ENCODE assay signal across 15 cellular contexts in the genomic region with DNA sequence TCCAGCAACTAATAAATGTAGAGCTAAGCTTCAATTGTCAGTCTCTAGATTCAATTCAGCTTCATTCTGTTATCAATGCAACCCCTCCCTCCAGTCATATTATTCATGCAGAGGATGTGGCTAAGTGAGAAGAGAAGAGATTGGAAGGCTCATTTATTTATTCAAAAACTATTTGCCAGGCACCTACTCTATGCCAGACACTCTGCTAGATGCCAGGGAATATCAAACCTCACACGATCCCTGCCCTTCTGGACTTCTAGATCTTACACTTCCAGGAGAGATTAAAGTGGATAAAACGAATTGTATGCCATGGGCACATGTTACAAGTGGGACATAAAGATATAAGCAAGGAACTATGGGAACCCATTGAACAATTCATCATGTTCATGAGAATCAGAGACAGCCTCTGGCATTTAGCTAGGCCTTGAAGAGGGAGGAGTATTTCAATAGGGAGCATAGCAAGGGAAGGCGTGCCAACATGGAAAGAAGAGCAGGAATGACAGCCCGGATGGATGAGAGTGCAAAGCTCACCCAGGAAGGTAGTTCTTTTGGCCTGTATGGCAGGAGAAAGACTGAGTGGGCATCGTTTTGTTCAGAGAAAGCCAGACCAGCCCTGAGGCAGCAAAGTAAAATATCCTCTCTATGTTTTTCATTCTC.
DNase-seq lines count a peak whose midpoint lies in the region; ATAC-seq and TF ChIP-seq lines count a peak whose summit lies in the region.
"Had no signal": no experiment of that assay in that cellular context is flagged by ENCODE, and none has a peak within 500 bp of the region (broad histone marks: within the 10 kb centered on the region; RNA-seq: fewer than 3 reads in every experiment).

No MANE protein-coding gene starts in this region.

- DNase-seq in G401 (ENCODE audit: low spot score), result peak; percentile 45
- DNase-seq in cerebellar cortex (ENCODE audit: low spot score), result peak; percentile 32
- DNase-seq in heart right ventricle, result peak in 1 of 2 donors; percentile 9
- DNase-seq in right atrium auricular region (ENCODE audit: low spot score), result no peak
- DNase-seq in smooth muscle cell (lab: John Stamatoyannopoulos, UW; ENCODE audit: unreplicated experiment), result no peak
- DNase-seq in MM.1S, result no peak
- DNase-seq: 8988T; CD4-positive, alpha-beta memory T cell; DMS153; DMS79; GF-D8; H9 had no signal

- no peaks in the 10 kb centered on the region for H4K20me1 ChIP-seq in smooth muscle cell (ENCODE audit: low read depth)
- no peaks in the 10 kb centered on the region for H4K20me1 ChIP-seq in MM.1S (ENCODE audit: insufficient read depth, low read length)
- H4K20me1 ChIP-seq: BLaER1 had no signal

- H3K9me3 ChIP-seq in heart right ventricle, result no peaks in the 10 kb centered on the region
- no peaks in the 10 kb centered on the region for H3K9me3 ChIP-seq in right atrium auricular region
- H3K9me3 ChIP-seq in smooth muscle cell (replicated peaks; ENCODE audit: low read depth), result no peaks in the 10 kb centered on the region
- H3K9me3 ChIP-seq in MM.1S (replicated peaks; ENCODE audit: insufficient read depth, low read length), result no peaks in the 10 kb centered on the region
- H3K9me3 ChIP-seq: BLaER1 had no signal

- H3K4me3 ChIP-seq in heart right ventricle, result no peak overlapping the region
- H3K4me3 ChIP-seq in right atrium auricular region, result no peak overlapping the region
- no peak overlapping the region for H3K4me3 ChIP-seq in smooth muscle cell
- no peak overlapping the region for H3K4me3 ChIP-seq in MM.1S (ENCODE audit: low read length)
- H3K4me3 ChIP-seq: BLaER1 had no signal

- H3K4me2 ChIP-seq in smooth muscle cell (no peak overlapping the region), MM.1S (ENCODE audit: low read depth, low read length) (no peak overlapping the region)
- H3K4me2 ChIP-seq: BLaER1 had no signal

- H3K79me2 ChIP-seq in smooth muscle cell (ENCODE audit: low read depth) (no peaks in the 10 kb centered on the region), MM.1S (ENCODE audit: low read length) (no peaks in the 10 kb centered on the region)

- H3K4me1 ChIP-seq in heart right ventricle, result peaks cover 0 to 14% (median 6%) of the 10 kb centered on the region in 9 donors
- H3K4me1 ChIP-seq in right atrium auricular region, result peaks cover 0 to 17% of the 10 kb centered on the region in 2 donors
- no peaks in the 10 kb centered on the region for H3K4me1 ChIP-seq in smooth muscle cell (ENCODE audit: low read depth)
- no peaks in the 10 kb centered on the region for H3K4me1 ChIP-seq in MM.1S (ENCODE audit: low read length)
- H3K4me1 ChIP-seq: BLaER1 had no signal

- H3K27me3 ChIP-seq in heart right ventricle (no peaks in the 10 kb centered on the region), right atrium auricular region (no peaks in the 10 kb centered on the region), smooth muscle cell (ENCODE audit: low read depth) (no peaks in the 10 kb centered on the region), MM.1S (replicated peaks; ENCODE audit: insufficient read depth, low read length) (no peaks in the 10 kb centered on the region)
- H3K27me3 ChIP-seq: BLaER1 had no signal

- H3F3A ChIP-seq in smooth muscle cell (ENCODE audit: low read depth), result no peaks in the 10 kb centered on the region
- no peaks in the 10 kb centered on the region for H3F3A ChIP-seq in MM.1S (ENCODE audit: insufficient read depth, low read length)

- 38 to 50% methylated on average over 5 of the region's 5 CpGs for WGBS in heart right ventricle, 2 donors
- 82% methylated on average over 5 of the region's 5 CpGs for WGBS in smooth muscle cell (ENCODE audit: low lambda C conversion rate)

- TF ChIP-seq CTCF in heart right ventricle (IDR thresholded peaks at IDR 0.05) (no peak), right atrium auricular region (IDR thresholded peaks at IDR 0.05) (no peak), smooth muscle cell (IDR thresholded peaks at IDR 0.05; ENCODE audit: borderline replicate concordance, insufficient read depth, poor library complexity, severe bottlenecking) (no peak), MM.1S (IDR thresholded peaks at IDR 0.05; ENCODE audit: low read length) (no peak)

- intact Hi-C loops in heart right ventricle (cut with DNase I), result loop anchor here in 4 of 10 donors (5.0 to 10.0 kb wide), 4 partner anchors 53 to 123 kb away; no protein-coding TSS in a partner anchor

- in situ Hi-C loops in G401 (cut with HindIII; ENCODE audit: low sequenced_read_pairs), result no loop called here

- H2AFZ ChIP-seq in smooth muscle cell (ENCODE audit: low read depth) (no peak overlapping the region), MM.1S (ENCODE audit: low read length) (no peak overlapping the region)

- H3K9ac ChIP-seq in smooth muscle cell (ENCODE audit: low read depth) (no peak overlapping the region), MM.1S (ENCODE audit: low read length) (no peak overlapping the region)
- H3K9ac ChIP-seq: BLaER1 had no signal

- H3K36me3 ChIP-seq in heart right ventricle, result no peaks in the 10 kb centered on the region
- no peaks in the 10 kb centered on the region for H3K36me3 ChIP-seq in right atrium auricular region
- no peaks in the 10 kb centered on the region for H3K36me3 ChIP-seq in smooth muscle cell (ENCODE audit: low read depth)
- no peaks in the 10 kb centered on the region for H3K36me3 ChIP-seq in MM.1S (replicated peaks; ENCODE audit: insufficient read depth, low read length)
- H3K36me3 ChIP-seq: BLaER1 had no signal

- ATAC-seq in heart right ventricle, result peak in 7 of 8 donors; percentile 30 to 62 (median 55)
- no peak for ATAC-seq in GM21447 (IDR thresholded peaks at IDR 0.05; ENCODE audit: unreplicated experiment)
- no peak for ATAC-seq in HG02623 (IDR thresholded peaks at IDR 0.05; ENCODE audit: unreplicated experiment)

- no peaks in the 10 kb centered on the region for H3K9me2 ChIP-seq in MM.1S (replicated peaks; ENCODE audit: insufficient read depth, low read length)

- H3K27ac ChIP-seq in heart right ventricle, result peak overlapping the region in 9 of 10 donors; percentile 32 to 74 (median 63)
- H3K27ac ChIP-seq in right atrium auricular region, result peak overlapping the region; percentile 17 to 85
- no peak overlapping the region for H3K27ac ChIP-seq in smooth muscle cell (ENCODE audit: low read depth)
- H3K27ac ChIP-seq in MM.1S (ENCODE audit: low read length), result no peak overlapping the region
- H3K27ac ChIP-seq: BLaER1 had no signal

Comparison
In these comparisons a context has a peak if more than half of its experiments do, and no peak if none do; other contexts are left out.
1. DNase-seq: peak in G401 (single experiment) and cerebellar cortex (single experiment); none in right atrium auricular region (single experiment), smooth muscle cell (single experiment) and MM.1S (single experiment).
2. ATAC-seq: peak in heart right ventricle (7 of 8); none in GM21447 (single experiment) and HG02623 (single experiment).
3. H3K27ac ChIP-seq: peak in heart right ventricle (9 of 10) and right atrium auricular region (2 of 2); none in smooth muscle cell (single experiment) and MM.1S (single experiment).